ENCODE assay signal across 10 cellular contexts in the genomic region with DNA sequence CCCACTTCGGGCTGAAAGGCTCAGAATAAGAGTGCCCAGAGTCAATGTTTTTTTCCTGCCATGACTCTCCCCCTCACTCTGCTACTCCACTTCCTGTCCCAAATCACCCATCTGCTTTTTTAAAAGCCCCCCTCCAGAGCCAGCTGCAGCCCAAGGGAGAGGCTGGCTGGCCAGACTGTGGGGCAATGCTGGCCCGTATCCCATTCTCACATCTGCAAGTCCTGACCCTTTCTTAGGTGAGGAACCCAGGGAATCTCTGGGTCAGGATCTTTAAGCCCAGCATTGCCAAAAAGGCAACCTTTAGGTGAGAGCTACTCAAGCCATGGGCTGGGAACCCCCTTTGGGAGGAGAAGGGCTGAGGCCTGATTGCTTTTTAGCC. TPM values are rescaled to one million over a fixed set of nuclear protein-coding genes. Genes with fewer than 3 reads are reported as not detected.
DNase-seq lines count a peak whose midpoint lies in the region; ATAC-seq and TF ChIP-seq lines count a peak whose summit lies in the region.
"Had no signal": no experiment of that assay in that cellular context is flagged by ENCODE, and none has a peak within 500 bp of the region (broad histone marks: within the 10 kb centered on the region; RNA-seq: fewer than 3 reads in every experiment).

No MANE protein-coding gene starts in this region.

- 27 to 31% methylated on average over 2 of the region's 2 CpGs for WGBS in ectodermal cell, 2 experiments

- DNase-seq in MG63 (peak; percentile 40), nephron progenitor cell (no peak), AG20443 (ENCODE audit: low spot score) (no peak), SHP77 treated with DMSO at 0.1 percent for 48 hours (lab: John Stamatoyannopoulos, UW) (no peak), NCI-H748 treated with DMSO at 0.1 percent for 48 hours (lab: John Stamatoyannopoulos, UW) (no peak)

- H3K27me3 Mint-ChIP-seq in nephron progenitor cell (ENCODE audit: low read depth, poor library complexity), result peaks cover 9% of the 10 kb centered on the region

- H3K9ac ChIP-seq in BLaER1 treated with 17β-estradiol and CSF1 and Interleukin-3, amounts not matched to agents 10 nM and 100 nM, result peak overlapping the region in 8 of 11 experiments; percentile 92 to 96 (median 93); a peak in 14 of 22 replicates

- no peaks in the 10 kb centered on the region for H3K9me3 Mint-ChIP-seq in nephron progenitor cell

- ATAC-seq in esophagus mucosa, result no peak

- H3K9me3 ChIP-seq in BLaER1 treated with 17β-estradiol and CSF1 and Interleukin-3, amounts not matched to agents 10 nM and 100 nM (replicated peaks in 1 of 11), result no peaks in the 10 kb centered on the region
- H3K9me3 ChIP-seq in MG63, result no peaks in the 10 kb centered on the region
- no peaks in the 10 kb centered on the region for H3K9me3 ChIP-seq in ectodermal cell (ENCODE audit: control insufficient read depth, low read length)

- H3K4me2 ChIP-seq in BLaER1 treated with 17β-estradiol and CSF1 and Interleukin-3, amounts not matched to agents 10 nM and 100 nM, result peak overlapping the region; percentile 92 to 100 (median 99)

- peaks cover 54 to 74% (median 71%) of the 10 kb centered on the region in 10 experiments for H3K4me1 ChIP-seq in BLaER1 treated with 17β-estradiol and CSF1 and Interleukin-3, amounts not matched to agents 10 nM and 100 nM
- H3K4me1 ChIP-seq in ectodermal cell (ENCODE audit: control insufficient read depth, insufficient read depth, low read length), result peaks cover 31% of the 10 kb centered on the region

- no peak for TF ChIP-seq CTCF in nephron progenitor cell (IDR thresholded peaks at IDR 0.05)

- no peaks in the 10 kb centered on the region for H3K36me3 Mint-ChIP-seq in nephron progenitor cell (ENCODE audit: low read depth)

- H3K4me1 Mint-ChIP-seq in nephron progenitor cell, result peaks cover 84% of the 10 kb centered on the region

- H3K4me3 ChIP-seq in BLaER1 treated with 17β-estradiol and CSF1 and Interleukin-3, amounts not matched to agents 10 nM and 100 nM, result peak overlapping the region in 5 of 10 experiments; percentile 13 to 99 (median 97); a peak in 7 of 20 replicates
- no peak overlapping the region for H3K4me3 ChIP-seq in MG63
- no peak overlapping the region for H3K4me3 ChIP-seq in ectodermal cell (ENCODE audit: insufficient read depth, low read depth, low read length)

- H3K36me3 ChIP-seq in BLaER1 treated with 17β-estradiol and CSF1 and Interleukin-3, amounts not matched to agents 10 nM and 100 nM, result peaks cover 0 to 5% (median 0%) of the 10 kb centered on the region in 11 experiments; a peak in 2 of 22 replicates
- H3K36me3 ChIP-seq in MG63 (peaks cover 10% of the 10 kb centered on the region), ectodermal cell (ENCODE audit: control insufficient read depth, insufficient read depth, low read length) (no peaks in the 10 kb centered on the region)

- peak overlapping the region in 8 of 11 experiments; percentile 32 to 93 (median 86); a peak in 15 of 22 replicates for H3K27ac ChIP-seq in BLaER1 treated with 17β-estradiol and CSF1 and Interleukin-3, amounts not matched to agents 10 nM and 100 nM
- H3K27ac ChIP-seq in ectodermal cell (ENCODE audit: insufficient read depth, low read depth, low read length, poor library complexity, severe bottlenecking), result peak overlapping the region; percentile 40
- H3K27ac ChIP-seq: HL-60 had no signal

- H4K20me1 ChIP-seq in BLaER1 treated with 17β-estradiol and CSF1 and Interleukin-3, amounts not matched to agents 10 nM and 100 nM, result peaks cover 0 to 14% (median 14%) of the 10 kb centered on the region in 11 experiments; a peak in 15 of 22 replicates

- H3K4me3 Mint-ChIP-seq in nephron progenitor cell, result peak overlapping the region; percentile 96

- H3K27me3 ChIP-seq in BLaER1 treated with 17β-estradiol and CSF1 and Interleukin-3, amounts not matched to agents 10 nM and 100 nM, result no peaks in the 10 kb centered on the region
- no peaks in the 10 kb centered on the region for H3K27me3 ChIP-seq in MG63
- H3K27me3 ChIP-seq in ectodermal cell (ENCODE audit: control insufficient read depth, insufficient read depth, low read length, poor library complexity, severe bottlenecking), result no peaks in the 10 kb centered on the region

- H3K27ac Mint-ChIP-seq in nephron progenitor cell, result peak overlapping the region; percentile 95

RNA-seq across cellular contexts. Expression of gene ITGA5, which starts 1.7 kb away (rescaled TPM):
- total RNA-seq in MG63 (2014; rRNA removed; shearing (Covaris generic); ENCODE audit: low replicate concordance), result 74.3 and 91.5 TPM in 2 replicates
- polyA plus RNA-seq in ectodermal cell (2013, experiment 1 of 4), result 93.8 TPM
- 102 TPM for polyA plus RNA-seq in ectodermal cell (2013, experiment 2 of 4)
- 70.6 TPM for polyA plus RNA-seq in ectodermal cell (2013, experiment 3 of 4)
- 73.7 TPM for polyA plus RNA-seq in ectodermal cell (2013, experiment 4 of 4)
- total RNA-seq in esophagus mucosa, result 12.8 TPM

RNA-seq across cellular contexts. Expression of gene ZNF385A, which starts 36.2 kb away (rescaled TPM):
- total RNA-seq in MG63 (2014; rRNA removed; shearing (Covaris generic); ENCODE audit: low replicate concordance), result 0.89 TPM in 1 of 2 replicates, not detected in the other
- polyA plus RNA-seq in ectodermal cell (2013, experiment 1 of 4), result 59.3 TPM
- 54.5 TPM for polyA plus RNA-seq in ectodermal cell (2013, experiment 2 of 4)
- 48.9 TPM for polyA plus RNA-seq in ectodermal cell (2013, experiment 3 of 4)
- polyA plus RNA-seq in ectodermal cell (2013, experiment 4 of 4), result 46.6 TPM
- 52.2 TPM for total RNA-seq in esophagus mucosa

RNA-seq across cellular contexts. Expression of gene GTSF1, which starts 52.6 kb away (rescaled TPM):
- not detected in 2 replicates for total RNA-seq in MG63 (2014; rRNA removed; shearing (Covaris generic); ENCODE audit: low replicate concordance)
- polyA plus RNA-seq in ectodermal cell (2013, experiment 1 of 4), result not detected
- not detected for polyA plus RNA-seq in ectodermal cell (2013, experiment 2 of 4)
- not detected for polyA plus RNA-seq in ectodermal cell (2013, experiment 3 of 4)
- polyA plus RNA-seq in ectodermal cell (2013, experiment 4 of 4), result not detected
- not detected for total RNA-seq in esophagus mucosa
- total RNA-seq: glomerular endothelial cell had no signal

RNA-seq across cellular contexts. Expression of gene GPR84, which starts 56.5 kb away (rescaled TPM):
- total RNA-seq in MG63 (2014; rRNA removed; shearing (Covaris generic); ENCODE audit: low replicate concordance), result not detected in 2 replicates
- polyA plus RNA-seq in ectodermal cell (2013, experiment 1 of 4), result 0.26 TPM
- 0.12 TPM for polyA plus RNA-seq in ectodermal cell (2013, experiment 2 of 4)
- polyA plus RNA-seq in ectodermal cell (2013, experiment 3 of 4), result not detected
- polyA plus RNA-seq in ectodermal cell (2013, experiment 4 of 4), result 0.20 TPM
- total RNA-seq in esophagus mucosa, result 0.16 TPM
- total RNA-seq: glomerular endothelial cell had no signal

Comparison
In these comparisons a context has a peak if more than half of its experiments do, and no peak if none do; other contexts are left out.
1. RNA of gene ZNF385A, which starts 36.2 kb away (total RNA-seq): 52.2 TPM in esophagus mucosa (single experiment); 0.89 TPM in MG63; every median in the first group is over 10 times any median in the second.